Comparison of ENCODE assay signal across 32 cellular contexts in genomic region chr9:87896891-87897290, GRCh38. TPM values are rescaled to one million over a fixed set of nuclear protein-coding genes. Genes with fewer than 3 reads are reported as not detected.
"Had no signal": no experiment of that assay in that cellular context is flagged by ENCODE, and none has a peak within 500 bp of the region (broad histone marks: within the 10 kb centered on the region; RNA-seq: fewer than 3 reads in every experiment).

No MANE protein-coding gene starts in this region.

- H3K36me3 ChIP-seq: stomach, suprapubic skin, thoracic aorta, thyroid gland, tibial artery, tibial nerve, transverse colon, upper lobe of left lung, upper lobe of right lung, uterus, vagina had no signal

- H3K27me3 ChIP-seq: testis, thyroid gland, tibial artery, tibial nerve, transverse colon, upper lobe of left lung, upper lobe of right lung, uterus, vagina had no signal

- H3K4me1 ChIP-seq: stomach, suprapubic skin, testis, thyroid gland, tibial artery, tibial nerve, transverse colon, upper lobe of left lung, upper lobe of right lung, uterus, vagina had no signal

- H3K27ac ChIP-seq: stomach, suprapubic skin, testis, thoracic aorta, thyroid gland, tibial artery, tibial nerve, transverse colon, upper lobe of left lung, upper lobe of right lung, uterus, vagina had no signal

- FAIRE-seq: urothelium cell line had no signal

- H3K4me3 ChIP-seq: stomach, suprapubic skin, testis, thoracic aorta, thyroid gland, tibial artery, tibial nerve, transverse colon, upper lobe of left lung, upper lobe of right lung, uterus, vagina had no signal

- H3K9me3 ChIP-seq: suprapubic skin, testis, thoracic aorta, thyroid gland, transverse colon, upper lobe of left lung, upper lobe of right lung, uterus, vagina had no signal

- ATAC-seq: stimulated activated effector memory CD8-positive, alpha-beta T cell treated with anti-CD3 and anti-CD28 coated beads, Interleukin-12 subunit alpha, Interleukin-12 subunit beta, amount 100 ng/mL, for 72 hours; stimulated activated memory B cell treated with anti-CD40 and anti-IgM and Interleukin-4, amounts not matched to agents 10 μg/mL and 1 μg/mL and 100 μg/mL, for 72 hours; stimulated activated naive B cell treated with anti-CD40 and anti-IgM and Interleukin-4, amounts not matched to agents 10 μg/mL and 1 μg/mL and 100 μg/mL, for 72 hours; stimulated activated naive CD8-positive, alpha-beta T cell treated with anti-CD3 and anti-CD28 coated beads, Interleukin-15, amount 100 ng/mL, for 72 hours; stimulated activated naive CD8-positive, alpha-beta T cell treated with anti-CD3 and anti-CD28 coated beads, Interleukin-15, Interleukin-2, amounts not matched to agents 100 U/mL and 50 U/mL, for 24 hours; upper lobe of right lung had no signal

- DNase-seq: stimulated activated CD4-positive, alpha-beta T cell treated with anti-CD3 and anti-CD28 coated beads, Interleukin-2, amount 100 ng/mL, for 48 hours; stimulated activated CD4-positive, alpha-beta T cell treated with anti-CD3 and anti-CD28 coated beads, Interleukin-4, amount 100 ng/mL, for 1 hour; stimulated activated CD4-positive, alpha-beta T cell treated with anti-CD3 and anti-CD28 coated beads, Interleukin-4, amount 100 ng/mL, for 24 hours; stimulated activated CD4-positive, alpha-beta T cell treated with anti-CD3 and anti-CD28 coated beads, Interleukin-4, amount 100 ng/mL, for 4 hours; stimulated activated CD8-positive, alpha-beta memory T cell treated with anti-CD3 and anti-CD28 coated beads, Interleukin-4, amount 100 ng/mL, for 48 hours; stimulated activated naive B cell treated with anti-CD40 and anti-IgM and Interleukin-4, amounts not matched to agents 10 μg/mL and 1 μg/mL and 100 μg/mL, for 72 hours; stimulated activated naive CD4-positive, alpha-beta T cell; stimulated activated naive CD4-positive, alpha-beta T cell treated with Interleukin-2 at 50 U/mL for 16 hours; stimulated activated naive CD8-positive, alpha-beta T cell treated with anti-CD3 and anti-CD28 coated beads, Interleukin-15, amount 100 ng/mL, for 72 hours; stimulated activated naive CD8-positive, alpha-beta T cell treated with anti-CD3 and anti-CD28 coated beads, Interleukin-15, Interleukin-2, amounts not matched to agents 100 U/mL and 50 U/mL, for 24 hours; stomach; substantia nigra; testis; thyroid gland; tibial artery; transverse colon; trophoblast cell; upper lobe of left lung; upper lobe of right lung; uterus had no signal

RNA-seq across cellular contexts. Expression of gene SPATA31E1, which starts 14.2 kb away (rescaled TPM):
- total RNA-seq: stomach, subcutaneous adipose tissue, suprapubic skin, temporal lobe, thoracic aorta, tibial nerve, transverse colon, upper lobe of left lung, upper lobe of right lung, ureter, urinary bladder, uterus, vagina had no signal
- polyA plus RNA-seq: stomach had no signal

RNA-seq across cellular contexts. Expression of gene SPATA31C1, which starts 20.9 kb away (rescaled TPM):
- total RNA-seq: stomach, subcutaneous adipose tissue, suprapubic skin, temporal lobe, thoracic aorta, thyroid gland, tibial nerve, transverse colon, upper lobe of left lung, upper lobe of right lung, ureter, vagina had no signal
- polyA plus RNA-seq: stomach, thymus, urinary bladder had no signal
